Comparison of ENCODE assay signal across 1 cellular context in the genomic region with DNA sequence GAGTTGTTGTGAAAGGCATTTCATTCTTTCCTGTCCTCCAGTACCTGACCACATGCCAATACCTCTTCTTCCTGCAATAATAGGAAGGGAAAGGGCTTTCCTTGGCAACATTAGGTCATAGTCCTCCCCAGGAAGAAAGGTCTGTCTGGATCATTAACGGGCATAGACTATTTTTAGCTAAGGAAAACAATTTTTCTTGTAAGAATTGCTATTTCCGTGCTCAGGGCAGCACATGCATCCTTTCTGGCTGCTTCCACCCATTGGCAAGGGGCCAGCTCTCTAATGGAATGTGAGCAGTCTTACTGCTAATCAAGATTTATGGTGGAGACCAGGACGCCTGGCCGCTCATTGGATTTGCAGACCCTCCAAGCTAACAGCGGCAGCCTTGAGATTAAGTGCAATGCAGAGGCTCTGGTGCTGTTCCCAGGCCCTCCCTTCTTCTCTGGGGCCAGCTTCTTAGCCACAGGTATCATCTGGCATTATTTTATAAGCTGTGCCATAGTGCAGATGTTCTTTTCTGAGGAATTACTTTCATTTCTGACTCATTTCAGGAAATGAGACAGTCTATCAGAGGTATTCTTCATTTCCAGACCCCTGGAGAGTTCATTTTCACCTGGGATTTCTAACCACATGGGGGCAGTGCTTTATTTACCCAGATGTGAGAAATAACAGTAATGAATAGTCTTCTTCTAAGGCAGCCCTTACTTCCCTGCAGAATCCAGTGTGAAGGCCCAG.
TF ChIP-seq lines count a peak whose summit lies in the region.

No MANE protein-coding gene starts in this region.

TF ChIP-seq in GM23338, 12 proteins besides CTCF, POLR2A, EP300 and RAD21 (continued from another document):
- TF ChIP-seq, protein P1, sequence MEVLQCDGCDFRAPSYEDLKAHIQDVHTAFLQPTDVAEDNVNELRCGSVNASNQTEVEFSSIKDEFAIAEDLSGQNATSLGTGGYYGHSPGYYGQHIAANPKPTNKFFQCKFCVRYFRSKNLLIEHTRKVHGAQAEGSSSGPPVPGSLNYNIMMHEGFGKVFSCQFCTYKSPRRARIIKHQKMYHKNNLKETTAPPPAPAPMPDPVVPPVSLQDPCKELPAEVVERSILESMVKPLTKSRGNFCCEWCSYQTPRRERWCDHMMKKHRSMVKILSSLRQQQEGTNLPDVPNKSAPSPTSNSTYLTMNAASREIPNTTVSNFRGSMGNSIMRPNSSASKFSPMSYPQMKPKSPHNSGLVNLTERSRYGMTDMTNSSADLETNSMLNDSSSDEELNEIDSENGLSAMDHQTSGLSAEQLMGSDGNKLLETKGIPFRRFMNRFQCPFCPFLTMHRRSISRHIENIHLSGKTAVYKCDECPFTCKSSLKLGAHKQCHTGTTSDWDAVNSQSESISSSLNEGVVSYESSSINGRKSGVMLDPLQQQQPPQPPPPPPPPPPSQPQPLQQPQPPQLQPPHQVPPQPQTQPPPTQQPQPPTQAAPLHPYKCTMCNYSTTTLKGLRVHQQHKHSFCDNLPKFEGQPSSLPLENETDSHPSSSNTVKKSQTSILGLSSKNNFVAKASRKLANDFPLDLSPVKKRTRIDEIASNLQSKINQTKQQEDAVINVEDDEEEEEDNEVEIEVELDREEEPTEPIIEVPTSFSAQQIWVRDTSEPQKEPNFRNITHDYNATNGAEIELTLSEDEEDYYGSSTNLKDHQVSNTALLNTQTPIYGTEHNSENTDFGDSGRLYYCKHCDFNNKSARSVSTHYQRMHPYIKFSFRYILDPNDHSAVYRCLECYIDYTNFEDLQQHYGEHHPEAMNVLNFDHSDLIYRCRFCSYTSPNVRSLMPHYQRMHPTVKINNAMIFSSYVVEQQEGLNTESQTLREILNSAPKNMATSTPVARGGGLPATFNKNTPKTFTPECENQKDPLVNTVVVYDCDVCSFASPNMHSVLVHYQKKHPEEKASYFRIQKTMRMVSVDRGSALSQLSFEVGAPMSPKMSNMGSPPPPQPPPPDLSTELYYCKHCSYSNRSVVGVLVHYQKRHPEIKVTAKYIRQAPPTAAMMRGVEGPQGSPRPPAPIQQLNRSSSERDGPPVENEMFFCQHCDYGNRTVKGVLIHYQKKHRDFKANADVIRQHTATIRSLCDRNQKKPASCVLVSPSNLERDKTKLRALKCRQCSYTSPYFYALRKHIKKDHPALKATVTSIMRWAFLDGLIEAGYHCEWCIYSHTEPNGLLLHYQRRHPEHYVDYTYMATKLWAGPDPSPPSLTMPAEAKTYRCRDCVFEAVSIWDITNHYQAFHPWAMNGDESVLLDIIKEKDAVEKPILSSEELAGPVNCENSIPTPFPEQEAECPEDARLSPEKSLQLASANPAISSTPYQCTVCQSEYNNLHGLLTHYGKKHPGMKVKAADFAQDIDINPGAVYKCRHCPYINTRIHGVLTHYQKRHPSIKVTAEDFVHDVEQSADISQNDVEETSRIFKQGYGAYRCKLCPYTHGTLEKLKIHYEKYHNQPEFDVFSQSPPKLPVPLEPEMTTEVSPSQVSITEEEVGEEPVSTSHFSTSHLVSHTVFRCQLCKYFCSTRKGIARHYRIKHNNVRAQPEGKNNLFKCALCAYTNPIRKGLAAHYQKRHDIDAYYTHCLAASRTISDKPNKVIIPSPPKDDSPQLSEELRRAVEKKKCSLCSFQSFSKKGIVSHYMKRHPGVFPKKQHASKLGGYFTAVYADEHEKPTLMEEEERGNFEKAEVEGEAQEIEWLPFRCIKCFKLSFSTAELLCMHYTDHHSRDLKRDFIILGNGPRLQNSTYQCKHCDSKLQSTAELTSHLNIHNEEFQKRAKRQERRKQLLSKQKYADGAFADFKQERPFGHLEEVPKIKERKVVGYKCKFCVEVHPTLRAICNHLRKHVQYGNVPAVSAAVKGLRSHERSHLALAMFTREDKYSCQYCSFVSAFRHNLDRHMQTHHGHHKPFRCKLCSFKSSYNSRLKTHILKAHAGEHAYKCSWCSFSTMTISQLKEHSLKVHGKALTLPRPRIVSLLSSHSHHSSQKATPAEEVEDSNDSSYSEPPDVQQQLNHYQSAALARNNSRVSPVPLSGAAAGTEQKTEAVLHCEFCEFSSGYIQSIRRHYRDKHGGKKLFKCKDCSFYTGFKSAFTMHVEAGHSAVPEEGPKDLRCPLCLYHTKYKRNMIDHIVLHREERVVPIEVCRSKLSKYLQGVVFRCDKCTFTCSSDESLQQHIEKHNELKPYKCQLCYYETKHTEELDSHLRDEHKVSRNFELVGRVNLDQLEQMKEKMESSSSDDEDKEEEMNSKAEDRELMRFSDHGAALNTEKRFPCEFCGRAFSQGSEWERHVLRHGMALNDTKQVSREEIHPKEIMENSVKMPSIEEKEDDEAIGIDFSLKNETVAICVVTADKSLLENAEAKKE (CRISPR knock-in tag; IDR thresholded peaks at IDR 0.05): no peak
